ENCODE assay signal across 2 cellular contexts in the genomic region with DNA sequence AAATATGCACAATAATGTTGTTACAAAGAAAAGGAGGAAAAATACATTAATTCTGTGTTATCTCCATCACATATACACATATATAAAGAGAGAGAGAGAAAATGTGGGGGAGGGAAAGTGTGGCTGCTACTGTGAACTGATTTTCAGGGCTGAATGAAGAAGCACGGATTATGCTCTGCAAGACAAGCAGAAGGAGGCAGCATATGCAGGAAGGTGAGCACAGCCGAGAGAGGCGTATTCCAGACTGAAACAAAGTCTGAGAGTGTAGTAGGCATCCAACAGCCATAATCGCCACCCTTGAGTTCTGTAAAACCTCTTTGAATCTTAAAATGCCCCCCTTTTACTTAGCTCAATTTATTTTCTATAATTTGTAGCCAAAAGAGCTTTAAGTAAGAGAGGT.
TF ChIP-seq lines count a peak whose summit lies in the region.

No MANE protein-coding gene starts in this region.

TF ChIP-seq in GM23338, 12 proteins besides CTCF, POLR2A, EP300 and RAD21 (continues in another document):
- TF ChIP-seq, protein P1, sequence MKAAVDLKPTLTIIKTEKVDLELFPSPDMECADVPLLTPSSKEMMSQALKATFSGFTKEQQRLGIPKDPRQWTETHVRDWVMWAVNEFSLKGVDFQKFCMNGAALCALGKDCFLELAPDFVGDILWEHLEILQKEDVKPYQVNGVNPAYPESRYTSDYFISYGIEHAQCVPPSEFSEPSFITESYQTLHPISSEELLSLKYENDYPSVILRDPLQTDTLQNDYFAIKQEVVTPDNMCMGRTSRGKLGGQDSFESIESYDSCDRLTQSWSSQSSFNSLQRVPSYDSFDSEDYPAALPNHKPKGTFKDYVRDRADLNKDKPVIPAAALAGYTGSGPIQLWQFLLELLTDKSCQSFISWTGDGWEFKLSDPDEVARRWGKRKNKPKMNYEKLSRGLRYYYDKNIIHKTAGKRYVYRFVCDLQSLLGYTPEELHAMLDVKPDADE (IDR thresholded peaks at IDR 0.05): no peak
- TF ChIP-seq CREB1 (CRISPR knock-in tag; IDR thresholded peaks at IDR 0.05; ENCODE audit: low read depth): no peak
- no peak for TF ChIP-seq STAT1 (IDR thresholded peaks at IDR 0.05; ENCODE audit: unreplicated experiment)
- no peak for TF ChIP-seq NANOG (IDR thresholded peaks at IDR 0.05; ENCODE audit: borderline replicate concordance)
- TF ChIP-seq ZNF114 (CRISPR knock-in tag; IDR thresholded peaks at IDR 0.05): no peak
- TF ChIP-seq, protein P2, sequence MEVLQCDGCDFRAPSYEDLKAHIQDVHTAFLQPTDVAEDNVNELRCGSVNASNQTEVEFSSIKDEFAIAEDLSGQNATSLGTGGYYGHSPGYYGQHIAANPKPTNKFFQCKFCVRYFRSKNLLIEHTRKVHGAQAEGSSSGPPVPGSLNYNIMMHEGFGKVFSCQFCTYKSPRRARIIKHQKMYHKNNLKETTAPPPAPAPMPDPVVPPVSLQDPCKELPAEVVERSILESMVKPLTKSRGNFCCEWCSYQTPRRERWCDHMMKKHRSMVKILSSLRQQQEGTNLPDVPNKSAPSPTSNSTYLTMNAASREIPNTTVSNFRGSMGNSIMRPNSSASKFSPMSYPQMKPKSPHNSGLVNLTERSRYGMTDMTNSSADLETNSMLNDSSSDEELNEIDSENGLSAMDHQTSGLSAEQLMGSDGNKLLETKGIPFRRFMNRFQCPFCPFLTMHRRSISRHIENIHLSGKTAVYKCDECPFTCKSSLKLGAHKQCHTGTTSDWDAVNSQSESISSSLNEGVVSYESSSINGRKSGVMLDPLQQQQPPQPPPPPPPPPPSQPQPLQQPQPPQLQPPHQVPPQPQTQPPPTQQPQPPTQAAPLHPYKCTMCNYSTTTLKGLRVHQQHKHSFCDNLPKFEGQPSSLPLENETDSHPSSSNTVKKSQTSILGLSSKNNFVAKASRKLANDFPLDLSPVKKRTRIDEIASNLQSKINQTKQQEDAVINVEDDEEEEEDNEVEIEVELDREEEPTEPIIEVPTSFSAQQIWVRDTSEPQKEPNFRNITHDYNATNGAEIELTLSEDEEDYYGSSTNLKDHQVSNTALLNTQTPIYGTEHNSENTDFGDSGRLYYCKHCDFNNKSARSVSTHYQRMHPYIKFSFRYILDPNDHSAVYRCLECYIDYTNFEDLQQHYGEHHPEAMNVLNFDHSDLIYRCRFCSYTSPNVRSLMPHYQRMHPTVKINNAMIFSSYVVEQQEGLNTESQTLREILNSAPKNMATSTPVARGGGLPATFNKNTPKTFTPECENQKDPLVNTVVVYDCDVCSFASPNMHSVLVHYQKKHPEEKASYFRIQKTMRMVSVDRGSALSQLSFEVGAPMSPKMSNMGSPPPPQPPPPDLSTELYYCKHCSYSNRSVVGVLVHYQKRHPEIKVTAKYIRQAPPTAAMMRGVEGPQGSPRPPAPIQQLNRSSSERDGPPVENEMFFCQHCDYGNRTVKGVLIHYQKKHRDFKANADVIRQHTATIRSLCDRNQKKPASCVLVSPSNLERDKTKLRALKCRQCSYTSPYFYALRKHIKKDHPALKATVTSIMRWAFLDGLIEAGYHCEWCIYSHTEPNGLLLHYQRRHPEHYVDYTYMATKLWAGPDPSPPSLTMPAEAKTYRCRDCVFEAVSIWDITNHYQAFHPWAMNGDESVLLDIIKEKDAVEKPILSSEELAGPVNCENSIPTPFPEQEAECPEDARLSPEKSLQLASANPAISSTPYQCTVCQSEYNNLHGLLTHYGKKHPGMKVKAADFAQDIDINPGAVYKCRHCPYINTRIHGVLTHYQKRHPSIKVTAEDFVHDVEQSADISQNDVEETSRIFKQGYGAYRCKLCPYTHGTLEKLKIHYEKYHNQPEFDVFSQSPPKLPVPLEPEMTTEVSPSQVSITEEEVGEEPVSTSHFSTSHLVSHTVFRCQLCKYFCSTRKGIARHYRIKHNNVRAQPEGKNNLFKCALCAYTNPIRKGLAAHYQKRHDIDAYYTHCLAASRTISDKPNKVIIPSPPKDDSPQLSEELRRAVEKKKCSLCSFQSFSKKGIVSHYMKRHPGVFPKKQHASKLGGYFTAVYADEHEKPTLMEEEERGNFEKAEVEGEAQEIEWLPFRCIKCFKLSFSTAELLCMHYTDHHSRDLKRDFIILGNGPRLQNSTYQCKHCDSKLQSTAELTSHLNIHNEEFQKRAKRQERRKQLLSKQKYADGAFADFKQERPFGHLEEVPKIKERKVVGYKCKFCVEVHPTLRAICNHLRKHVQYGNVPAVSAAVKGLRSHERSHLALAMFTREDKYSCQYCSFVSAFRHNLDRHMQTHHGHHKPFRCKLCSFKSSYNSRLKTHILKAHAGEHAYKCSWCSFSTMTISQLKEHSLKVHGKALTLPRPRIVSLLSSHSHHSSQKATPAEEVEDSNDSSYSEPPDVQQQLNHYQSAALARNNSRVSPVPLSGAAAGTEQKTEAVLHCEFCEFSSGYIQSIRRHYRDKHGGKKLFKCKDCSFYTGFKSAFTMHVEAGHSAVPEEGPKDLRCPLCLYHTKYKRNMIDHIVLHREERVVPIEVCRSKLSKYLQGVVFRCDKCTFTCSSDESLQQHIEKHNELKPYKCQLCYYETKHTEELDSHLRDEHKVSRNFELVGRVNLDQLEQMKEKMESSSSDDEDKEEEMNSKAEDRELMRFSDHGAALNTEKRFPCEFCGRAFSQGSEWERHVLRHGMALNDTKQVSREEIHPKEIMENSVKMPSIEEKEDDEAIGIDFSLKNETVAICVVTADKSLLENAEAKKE (CRISPR knock-in tag; IDR thresholded peaks at IDR 0.05): no peak
- TF ChIP-seq, protein P3, sequence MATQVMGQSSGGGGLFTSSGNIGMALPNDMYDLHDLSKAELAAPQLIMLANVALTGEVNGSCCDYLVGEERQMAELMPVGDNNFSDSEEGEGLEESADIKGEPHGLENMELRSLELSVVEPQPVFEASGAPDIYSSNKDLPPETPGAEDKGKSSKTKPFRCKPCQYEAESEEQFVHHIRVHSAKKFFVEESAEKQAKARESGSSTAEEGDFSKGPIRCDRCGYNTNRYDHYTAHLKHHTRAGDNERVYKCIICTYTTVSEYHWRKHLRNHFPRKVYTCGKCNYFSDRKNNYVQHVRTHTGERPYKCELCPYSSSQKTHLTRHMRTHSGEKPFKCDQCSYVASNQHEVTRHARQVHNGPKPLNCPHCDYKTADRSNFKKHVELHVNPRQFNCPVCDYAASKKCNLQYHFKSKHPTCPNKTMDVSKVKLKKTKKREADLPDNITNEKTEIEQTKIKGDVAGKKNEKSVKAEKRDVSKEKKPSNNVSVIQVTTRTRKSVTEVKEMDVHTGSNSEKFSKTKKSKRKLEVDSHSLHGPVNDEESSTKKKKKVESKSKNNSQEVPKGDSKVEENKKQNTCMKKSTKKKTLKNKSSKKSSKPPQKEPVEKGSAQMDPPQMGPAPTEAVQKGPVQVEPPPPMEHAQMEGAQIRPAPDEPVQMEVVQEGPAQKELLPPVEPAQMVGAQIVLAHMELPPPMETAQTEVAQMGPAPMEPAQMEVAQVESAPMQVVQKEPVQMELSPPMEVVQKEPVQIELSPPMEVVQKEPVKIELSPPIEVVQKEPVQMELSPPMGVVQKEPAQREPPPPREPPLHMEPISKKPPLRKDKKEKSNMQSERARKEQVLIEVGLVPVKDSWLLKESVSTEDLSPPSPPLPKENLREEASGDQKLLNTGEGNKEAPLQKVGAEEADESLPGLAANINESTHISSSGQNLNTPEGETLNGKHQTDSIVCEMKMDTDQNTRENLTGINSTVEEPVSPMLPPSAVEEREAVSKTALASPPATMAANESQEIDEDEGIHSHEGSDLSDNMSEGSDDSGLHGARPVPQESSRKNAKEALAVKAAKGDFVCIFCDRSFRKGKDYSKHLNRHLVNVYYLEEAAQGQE (IDR thresholded peaks at IDR 0.05; ENCODE audit: unreplicated experiment): no peak
- TF ChIP-seq EZH2 (IDR thresholded peaks at IDR 0.05; ENCODE audit: low read depth, unreplicated experiment): no peak
- no peak for TF ChIP-seq JUNB (IDR thresholded peaks at IDR 0.05; ENCODE audit: unreplicated experiment)
- no peak for TF ChIP-seq EZH2phosphoT487 (IDR thresholded peaks at IDR 0.05; ENCODE audit: unreplicated experiment)

TF ChIP-seq in H1, 55 proteins besides CTCF, POLR2A, EP300 and RAD21 (continued from another document):
- TF ChIP-seq MAX (IDR thresholded peaks at IDR 0.05): no peak
- TF ChIP-seq TAF7 (optimal IDR thresholded peaks at IDR 0.05; ENCODE audit: borderline replicate concordance, low read depth, low read length): no peak
- TF ChIP-seq SIRT6 (IDR thresholded peaks at IDR 0.05; ENCODE audit: low read length): no peak
- TF ChIP-seq BCL11A (IDR thresholded peaks at IDR 0.05; ENCODE audit: low read depth in 2 of 2, low read length in 2 of 2): no peak
- no peak for TF ChIP-seq POU5F1 (IDR thresholded peaks at IDR 0.05; ENCODE audit: low read depth, low read length)
- no peak for TF ChIP-seq GTF2F1 (IDR thresholded peaks at IDR 0.05; ENCODE audit: borderline replicate concordance, low read depth, low read length)
- TF ChIP-seq, protein P4, sequence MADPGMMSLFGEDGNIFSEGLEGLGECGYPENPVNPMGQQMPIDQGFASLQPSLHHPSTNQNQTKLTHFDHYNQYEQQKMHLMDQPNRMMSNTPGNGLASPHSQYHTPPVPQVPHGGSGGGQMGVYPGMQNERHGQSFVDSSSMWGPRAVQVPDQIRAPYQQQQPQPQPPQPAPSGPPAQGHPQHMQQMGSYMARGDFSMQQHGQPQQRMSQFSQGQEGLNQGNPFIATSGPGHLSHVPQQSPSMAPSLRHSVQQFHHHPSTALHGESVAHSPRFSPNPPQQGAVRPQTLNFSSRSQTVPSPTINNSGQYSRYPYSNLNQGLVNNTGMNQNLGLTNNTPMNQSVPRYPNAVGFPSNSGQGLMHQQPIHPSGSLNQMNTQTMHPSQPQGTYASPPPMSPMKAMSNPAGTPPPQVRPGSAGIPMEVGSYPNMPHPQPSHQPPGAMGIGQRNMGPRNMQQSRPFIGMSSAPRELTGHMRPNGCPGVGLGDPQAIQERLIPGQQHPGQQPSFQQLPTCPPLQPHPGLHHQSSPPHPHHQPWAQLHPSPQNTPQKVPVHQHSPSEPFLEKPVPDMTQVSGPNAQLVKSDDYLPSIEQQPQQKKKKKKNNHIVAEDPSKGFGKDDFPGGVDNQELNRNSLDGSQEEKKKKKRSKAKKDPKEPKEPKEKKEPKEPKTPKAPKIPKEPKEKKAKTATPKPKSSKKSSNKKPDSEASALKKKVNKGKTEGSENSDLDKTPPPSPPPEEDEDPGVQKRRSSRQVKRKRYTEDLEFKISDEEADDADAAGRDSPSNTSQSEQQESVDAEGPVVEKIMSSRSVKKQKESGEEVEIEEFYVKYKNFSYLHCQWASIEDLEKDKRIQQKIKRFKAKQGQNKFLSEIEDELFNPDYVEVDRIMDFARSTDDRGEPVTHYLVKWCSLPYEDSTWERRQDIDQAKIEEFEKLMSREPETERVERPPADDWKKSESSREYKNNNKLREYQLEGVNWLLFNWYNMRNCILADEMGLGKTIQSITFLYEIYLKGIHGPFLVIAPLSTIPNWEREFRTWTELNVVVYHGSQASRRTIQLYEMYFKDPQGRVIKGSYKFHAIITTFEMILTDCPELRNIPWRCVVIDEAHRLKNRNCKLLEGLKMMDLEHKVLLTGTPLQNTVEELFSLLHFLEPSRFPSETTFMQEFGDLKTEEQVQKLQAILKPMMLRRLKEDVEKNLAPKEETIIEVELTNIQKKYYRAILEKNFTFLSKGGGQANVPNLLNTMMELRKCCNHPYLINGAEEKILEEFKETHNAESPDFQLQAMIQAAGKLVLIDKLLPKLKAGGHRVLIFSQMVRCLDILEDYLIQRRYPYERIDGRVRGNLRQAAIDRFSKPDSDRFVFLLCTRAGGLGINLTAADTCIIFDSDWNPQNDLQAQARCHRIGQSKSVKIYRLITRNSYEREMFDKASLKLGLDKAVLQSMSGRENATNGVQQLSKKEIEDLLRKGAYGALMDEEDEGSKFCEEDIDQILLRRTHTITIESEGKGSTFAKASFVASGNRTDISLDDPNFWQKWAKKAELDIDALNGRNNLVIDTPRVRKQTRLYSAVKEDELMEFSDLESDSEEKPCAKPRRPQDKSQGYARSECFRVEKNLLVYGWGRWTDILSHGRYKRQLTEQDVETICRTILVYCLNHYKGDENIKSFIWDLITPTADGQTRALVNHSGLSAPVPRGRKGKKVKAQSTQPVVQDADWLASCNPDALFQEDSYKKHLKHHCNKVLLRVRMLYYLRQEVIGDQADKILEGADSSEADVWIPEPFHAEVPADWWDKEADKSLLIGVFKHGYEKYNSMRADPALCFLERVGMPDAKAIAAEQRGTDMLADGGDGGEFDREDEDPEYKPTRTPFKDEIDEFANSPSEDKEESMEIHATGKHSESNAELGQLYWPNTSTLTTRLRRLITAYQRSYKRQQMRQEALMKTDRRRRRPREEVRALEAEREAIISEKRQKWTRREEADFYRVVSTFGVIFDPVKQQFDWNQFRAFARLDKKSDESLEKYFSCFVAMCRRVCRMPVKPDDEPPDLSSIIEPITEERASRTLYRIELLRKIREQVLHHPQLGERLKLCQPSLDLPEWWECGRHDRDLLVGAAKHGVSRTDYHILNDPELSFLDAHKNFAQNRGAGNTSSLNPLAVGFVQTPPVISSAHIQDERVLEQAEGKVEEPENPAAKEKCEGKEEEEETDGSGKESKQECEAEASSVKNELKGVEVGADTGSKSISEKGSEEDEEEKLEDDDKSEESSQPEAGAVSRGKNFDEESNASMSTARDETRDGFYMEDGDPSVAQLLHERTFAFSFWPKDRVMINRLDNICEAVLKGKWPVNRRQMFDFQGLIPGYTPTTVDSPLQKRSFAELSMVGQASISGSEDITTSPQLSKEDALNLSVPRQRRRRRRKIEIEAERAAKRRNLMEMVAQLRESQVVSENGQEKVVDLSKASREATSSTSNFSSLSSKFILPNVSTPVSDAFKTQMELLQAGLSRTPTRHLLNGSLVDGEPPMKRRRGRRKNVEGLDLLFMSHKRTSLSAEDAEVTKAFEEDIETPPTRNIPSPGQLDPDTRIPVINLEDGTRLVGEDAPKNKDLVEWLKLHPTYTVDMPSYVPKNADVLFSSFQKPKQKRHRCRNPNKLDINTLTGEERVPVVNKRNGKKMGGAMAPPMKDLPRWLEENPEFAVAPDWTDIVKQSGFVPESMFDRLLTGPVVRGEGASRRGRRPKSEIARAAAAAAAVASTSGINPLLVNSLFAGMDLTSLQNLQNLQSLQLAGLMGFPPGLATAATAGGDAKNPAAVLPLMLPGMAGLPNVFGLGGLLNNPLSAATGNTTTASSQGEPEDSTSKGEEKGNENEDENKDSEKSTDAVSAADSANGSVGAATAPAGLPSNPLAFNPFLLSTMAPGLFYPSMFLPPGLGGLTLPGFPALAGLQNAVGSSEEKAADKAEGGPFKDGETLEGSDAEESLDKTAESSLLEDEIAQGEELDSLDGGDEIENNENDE (IDR thresholded peaks at IDR 0.05; ENCODE audit: insufficient replicate concordance, low read length): no peak
- TF ChIP-seq GABPA (IDR thresholded peaks at IDR 0.05; ENCODE audit: borderline replicate concordance, insufficient read depth, low read length): no peak
- no peak for TF ChIP-seq CREB1 (IDR thresholded peaks at IDR 0.05)
- TF ChIP-seq MAFK (IDR thresholded peaks at IDR 0.05; ENCODE audit: low read depth, low read length): no peak
- no peak for TF ChIP-seq EZH2 (IDR thresholded peaks at IDR 0.05; ENCODE audit: low read depth, low read length, severe bottlenecking)
- TF ChIP-seq CHD1 (IDR thresholded peaks at IDR 0.05; ENCODE audit: low read depth, low read length): no peak
- no peak for TF ChIP-seq BRCA1 (IDR thresholded peaks at IDR 0.05; ENCODE audit: low read depth, low read length)
